ENCODE assay signal across 10 cellular contexts in the genomic region with DNA sequence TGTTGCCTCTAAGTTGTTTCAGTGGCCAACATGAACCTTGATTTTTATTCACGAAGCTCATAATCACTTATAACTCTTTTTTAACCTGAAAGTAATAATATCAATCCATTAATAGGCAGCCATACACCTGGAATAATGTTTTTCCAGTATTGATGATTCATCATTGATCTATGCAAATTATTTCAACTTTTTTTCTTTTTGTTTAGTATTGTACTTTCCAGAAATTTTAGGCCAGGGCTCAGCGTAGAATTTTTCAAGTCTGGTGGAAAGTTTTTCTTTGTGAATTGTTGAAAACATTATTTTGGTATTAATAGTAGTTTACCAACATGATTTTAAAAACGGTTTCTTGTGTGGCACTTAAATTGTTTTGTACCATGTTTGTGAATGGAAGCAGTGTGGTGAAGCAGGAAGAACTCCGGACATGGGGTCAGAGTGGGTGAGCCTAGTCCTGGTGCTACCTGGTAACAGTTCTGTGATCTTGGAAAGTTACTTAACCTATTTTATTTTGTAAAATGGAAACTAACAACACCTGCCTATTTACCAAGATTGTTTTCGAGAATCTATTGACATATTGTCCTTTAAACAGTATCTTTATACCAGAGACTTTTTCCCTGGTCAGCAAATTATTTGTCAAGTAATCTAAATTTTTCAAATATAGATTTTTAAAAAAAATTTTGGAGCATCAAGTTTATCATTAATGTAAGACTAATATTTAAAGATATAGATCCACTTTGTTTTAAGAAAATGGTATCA. TPM values are rescaled to one million over a fixed set of nuclear protein-coding genes. Genes with fewer than 3 reads are reported as not detected.
DNase-seq lines count a peak whose midpoint lies in the region; ATAC-seq and TF ChIP-seq lines count a peak whose summit lies in the region.
"Had no signal": no experiment of that assay in that cellular context is flagged by ENCODE, and none has a peak within 500 bp of the region (broad histone marks: within the 10 kb centered on the region; RNA-seq: fewer than 3 reads in every experiment).

No MANE protein-coding gene starts in this region.

- no peaks in the 10 kb centered on the region for H3K27me3 ChIP-seq in foreskin keratinocyte

- H3K4me1 ChIP-seq in foreskin keratinocyte = peaks cover 14% of the 10 kb centered on the region

- H3K36me3 Mint-ChIP-seq in activated T-cell treated with anti-CD3 and anti-CD28 coated beads, Interleukin-2, amount 50 U/mL, for 4 hours (ENCODE audit: insufficient read depth) = peaks cover 3% of the 10 kb centered on the region
- H3K36me3 Mint-ChIP-seq in T-cell = peaks cover 4% of the 10 kb centered on the region
- H3K36me3 Mint-ChIP-seq in stimulated activated effector memory CD8-positive, alpha-beta T cell treated with anti-CD3 and anti-CD28 coated beads, Interleukin-12 subunit alpha, Interleukin-12 subunit beta, amount 100 ng/mL, for 72 hours = peaks cover 39% of the 10 kb centered on the region

- POLR2A ChIA-PET in T-cell (lab: Charles Lee) (interaction anchor here in 1 of 2 donors (1.3 kb wide), 1 partner anchor 276 kb away, joined by 3 read pairs; a partner anchor contains a TSS), RWPE1 (lab: Yijun Ruan, JAX; ENCODE audit: low non-redundant PET) (no interaction called here)

- CTCF ChIA-PET in T-cell (lab: Charles Lee) = interaction anchor here (0.5 to 2.3 kb wide), 4 partner anchors 87 to 1551 kb away, joined by 3 to 12 read pairs (median 4); a partner anchor contains a TSS
- CTCF ChIA-PET in RWPE1 (lab: Yijun Ruan, JAX) = no interaction called here

- no peaks in the 10 kb centered on the region for H3K27me3 Mint-ChIP-seq in activated T-cell treated with anti-CD3 and anti-CD28 coated beads, Interleukin-2, amount 50 U/mL, for 4 hours (ENCODE audit: low read depth)
- no peaks in the 10 kb centered on the region for H3K27me3 Mint-ChIP-seq in T-cell

- peaks cover 43% of the 10 kb centered on the region for H3K4me1 Mint-ChIP-seq in activated T-cell treated with anti-CD3 and anti-CD28 coated beads, Interleukin-2, amount 50 U/mL, for 4 hours (ENCODE audit: low read depth)
- H3K4me1 Mint-ChIP-seq in T-cell = peaks cover 19 to 49% (median 45%) of the 10 kb centered on the region in 3 donors
- peaks cover 10% of the 10 kb centered on the region for H3K4me1 Mint-ChIP-seq in stimulated activated effector memory CD8-positive, alpha-beta T cell treated with anti-CD3 and anti-CD28 coated beads, Interleukin-12 subunit alpha, Interleukin-12 subunit beta, amount 100 ng/mL, for 72 hours

- H3K4me3 Mint-ChIP-seq in activated T-cell treated with anti-CD3 and anti-CD28 coated beads, Interleukin-2, amount 50 U/mL, for 4 hours = peak overlapping the region; percentile 9
- peak overlapping the region; percentile 0 to 53 (median 6) for H3K4me3 Mint-ChIP-seq in T-cell
- peak overlapping the region; percentile 86 for H3K4me3 Mint-ChIP-seq in stimulated activated effector memory CD8-positive, alpha-beta T cell treated with anti-CD3 and anti-CD28 coated beads, Interleukin-12 subunit alpha, Interleukin-12 subunit beta, amount 100 ng/mL, for 72 hours

- no peaks in the 10 kb centered on the region for H3K9me3 Mint-ChIP-seq in activated T-cell treated with anti-CD3 and anti-CD28 coated beads, Interleukin-2, amount 50 U/mL, for 4 hours
- no peaks in the 10 kb centered on the region for H3K9me3 Mint-ChIP-seq in T-cell
- no peaks in the 10 kb centered on the region for H3K9me3 Mint-ChIP-seq in stimulated activated effector memory CD8-positive, alpha-beta T cell treated with anti-CD3 and anti-CD28 coated beads, Interleukin-12 subunit alpha, Interleukin-12 subunit beta, amount 100 ng/mL, for 72 hours

- peak overlapping the region; percentile 86 for H3K27ac ChIP-seq in foreskin keratinocyte
- no peak overlapping the region for H3K27ac ChIP-seq in RWPE1

- no peak for DNase-seq in activated T-cell treated with anti-CD3 and anti-CD28 coated beads, Interleukin-2, amount 50 U/mL, for 4 hours
- DNase-seq in activated T-cell treated with anti-CD3 and anti-CD28 coated beads, Interleukin-2, amount 50 U/mL, for 48 hours = no peak
- DNase-seq in T-cell (no peak), foreskin keratinocyte (no peak), RWPE1 (ENCODE audit: low spot score) (no peak)
- no peak for DNase-seq in stimulated activated effector memory CD8-positive, alpha-beta T cell treated with anti-CD3 and anti-CD28 coated beads, Interleukin-12 subunit alpha, Interleukin-12 subunit beta, amount 100 ng/mL, for 72 hours (ENCODE audit: low spot score in 2 of 2)
- no peak for DNase-seq in stimulated activated naive CD4-positive, alpha-beta T cell treated with Interleukin-2 at 50 U/mL for 16 hours (lab: John Stamatoyannopoulos, UW)
- DNase-seq in stimulated activated CD4-positive, alpha-beta T cell treated with anti-CD3 and anti-CD28 coated beads, Interleukin-1b, Interleukin-23, amount 100 ng/mL, for 48 hours = no peak
- DNase-seq: GF-D8, NCI-H524 had no signal

- no peak for ATAC-seq in activated T-cell treated with anti-CD3 and anti-CD28 coated beads, Interleukin-2, amount 50 U/mL, for 4 hours
- ATAC-seq in T-cell (replicated peaks in 1 of 4) = no peak
- no peak for ATAC-seq in foreskin keratinocyte
- ATAC-seq in stimulated activated effector memory CD8-positive, alpha-beta T cell treated with anti-CD3 and anti-CD28 coated beads, Interleukin-12 subunit alpha, Interleukin-12 subunit beta, amount 100 ng/mL, for 72 hours = no peak

- TF ChIP-seq CTCF in foreskin keratinocyte (conservative IDR thresholded peaks at IDR 0.05) = no peak
- no peak for TF ChIP-seq CTCF in RWPE1 (conservative IDR thresholded peaks at IDR 0.05; ENCODE audit: low read depth)

- H3K27ac Mint-ChIP-seq in T-cell = no peak overlapping the region
- no peak overlapping the region for H3K27ac Mint-ChIP-seq in stimulated activated effector memory CD8-positive, alpha-beta T cell treated with anti-CD3 and anti-CD28 coated beads, Interleukin-12 subunit alpha, Interleukin-12 subunit beta, amount 100 ng/mL, for 72 hours

RNA-seq across cellular contexts. Expression of a gene that starts 2.3 kb away (rescaled TPM):
- total RNA-seq in activated T-cell treated with anti-CD3 and anti-CD28 coated beads, Interleukin-2, amount 50 U/mL, for 4 hours = 10 to 100 TPM in 2 of 3 donors, 1 to 10 TPM in 1; 9.7 to 12.5 (median 10.2) TPM
- total RNA-seq in T-cell (10 to 100 TPM; 13.8 to 18.9 (median 16.9) TPM), foreskin keratinocyte (16.4 and 19.2 TPM in 2 replicates)
- 14.1 and 14.9 TPM in 2 replicates for polyA plus RNA-seq in foreskin keratinocyte

Comparison
In these comparisons a context has a peak if more than half of its experiments do, and no peak if none do; other contexts are left out.
1. H3K4me3 Mint-ChIP-seq: peak in every context shown above with its lines; median percentile 86 in stimulated activated effector memory CD8-positive, alpha-beta T cell treated with anti-CD3 and anti-CD28 coated beads, Interleukin-12 subunit alpha, Interleukin-12 subunit beta, amount 100 ng/mL, for 72 hours; 9 in activated T-cell treated with anti-CD3 and anti-CD28 coated beads, Interleukin-2, amount 50 U/mL, for 4 hours; 6 in T-cell.